9 cellular contexts compared by ENCODE assay signal in genomic region chr19:16998635-16999194, GRCh38. TPM values are rescaled to one million over a fixed set of nuclear protein-coding genes. Genes with fewer than 3 reads are reported as not detected.
"Had no signal": no experiment of that assay in that cellular context is flagged by ENCODE, and none has a peak within 500 bp of the region (broad histone marks: within the 10 kb centered on the region; RNA-seq: fewer than 3 reads in every experiment).

No MANE protein-coding gene starts in this region.

- H3K36me3 Mint-ChIP-seq: IgD-negative memory B cell had no signal

- DNase-seq: H9, HCEC 1CT, HFFc6, KG1 had no signal

- H3K4me3 Mint-ChIP-seq: GM23338, H9, HFFc6, IgD-negative memory B cell had no signal

- ATAC-seq: GM23338, HepG2 had no signal

- H3K27ac ChIP-seq: HL-60 had no signal

- H3K4me3 ChIP-seq: GM23338 had no signal

- H3K27ac Mint-ChIP-seq: GM23338, H9, HFFc6 had no signal

RNA-seq across cellular contexts. Expression of gene CPAMD8, which starts 27.9 kb away (rescaled TPM):
- total RNA-seq: HT1080 had no signal
